Comparison of ENCODE assay signal across 8 cellular contexts in the genomic region with DNA sequence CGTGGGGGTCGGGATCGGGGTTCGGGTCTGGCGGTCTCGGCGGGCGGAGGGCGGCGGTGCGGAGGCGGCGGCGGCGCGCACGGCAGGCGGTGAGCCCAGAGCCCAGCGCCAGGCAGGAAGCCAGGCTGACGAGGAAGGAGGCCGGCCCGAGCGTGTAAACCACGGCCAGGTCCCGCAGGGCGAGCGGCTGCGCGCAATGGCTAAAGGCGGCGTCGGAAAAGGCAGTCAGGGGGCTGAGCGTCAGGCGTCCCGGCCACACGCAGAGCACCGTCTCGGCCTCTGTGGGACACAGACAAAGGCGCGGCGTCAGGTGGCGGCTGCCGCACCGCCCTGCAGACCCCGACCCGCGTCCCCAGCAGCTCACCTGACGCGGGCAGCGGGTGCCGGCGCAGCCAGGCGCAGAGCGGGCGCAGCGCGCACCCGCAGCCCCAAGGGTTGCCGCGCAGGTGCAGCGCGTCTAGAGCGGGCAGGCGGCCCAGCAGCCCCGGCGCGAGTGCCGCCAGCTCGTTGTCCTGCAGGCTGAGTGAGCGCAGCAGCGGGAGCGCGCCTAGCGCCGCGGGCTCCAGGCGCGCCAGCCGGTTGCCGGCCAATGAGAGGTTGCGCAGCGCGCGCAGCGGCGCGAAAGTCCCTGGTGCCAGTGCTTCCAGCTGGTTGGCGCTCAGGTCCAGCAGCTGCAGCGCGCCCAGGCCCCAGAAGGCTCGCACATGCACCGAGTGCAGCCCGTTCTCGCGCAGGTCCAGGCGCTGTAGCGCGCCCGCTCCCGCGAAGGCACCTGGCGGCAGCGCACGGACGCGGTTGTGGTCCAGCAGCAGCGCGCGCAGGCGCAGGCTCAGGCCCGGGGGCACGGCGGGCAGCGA. TPM values are rescaled to one million over a fixed set of nuclear protein-coding genes. Genes with fewer than 3 reads are reported as not detected.
DNase-seq lines count a peak whose midpoint lies in the region; ATAC-seq, FAIRE-seq and TF ChIP-seq lines count a peak whose summit lies in the region.

No MANE protein-coding gene starts in this region.

- no peaks in the 10 kb centered on the region for H3K36me3 ChIP-seq in subcutaneous abdominal adipose tissue (ENCODE audit: control insufficient read depth in 5 of 5, insufficient read depth in 5 of 5, low read length in 5 of 5)

- DNase-seq in AG08395 (ENCODE audit: low spot score): peak; percentile 45
- DNase-seq in GM12892 (ENCODE audit: insufficient read length): peak; percentile 75
- peak; percentile 89 for DNase-seq in NCI-H2227 (lab: John Stamatoyannopoulos, UW; ENCODE audit: unreplicated experiment)
- peak; percentile 32 for DNase-seq in amniotic epithelial cell (ENCODE audit: low read depth)
- DNase-seq in OCI-M1 (lab: John Stamatoyannopoulos, UW): no peak

- H3K27ac ChIP-seq in subcutaneous abdominal adipose tissue (ENCODE audit: low read depth, low read length): no peak overlapping the region

- peaks cover 0 to 21% (median 16%) of the 10 kb centered on the region in 5 donors for H3K4me1 ChIP-seq in subcutaneous abdominal adipose tissue (ENCODE audit: control insufficient read depth in 5 of 5, insufficient read depth in 5 of 5, low read length in 5 of 5)

- H3K9me3 ChIP-seq in iPS-18c (ENCODE audit: control insufficient read depth, insufficient read depth, low read length) (no peaks in the 10 kb centered on the region), subcutaneous abdominal adipose tissue (ENCODE audit: control insufficient read depth in 5 of 5, low read length in 5 of 5) (no peaks in the 10 kb centered on the region)

- ATAC-seq in HG03565 (IDR thresholded peaks at IDR 0.05; ENCODE audit: unreplicated experiment): no peak

- H3K4me3 ChIP-seq in iPS-18c (ENCODE audit: insufficient read depth, low read depth, low read length): peak overlapping the region; percentile 62
- peak overlapping the region in 4 of 5 donors; percentile 32 to 66 (median 58) for H3K4me3 ChIP-seq in subcutaneous abdominal adipose tissue (ENCODE audit: low read depth in 1 of 5, low read length in 5 of 5)

- no peak for TF ChIP-seq POLR2A in GM12892 (IDR thresholded peaks at IDR 0.05; ENCODE audit: low read depth, low read length)

- H3K27me3 ChIP-seq in subcutaneous abdominal adipose tissue (ENCODE audit: control insufficient read depth in 5 of 5, insufficient read depth in 4 of 5, low read length in 5 of 5): peaks cover 44 to 86% (median 67%) of the 10 kb centered on the region in 5 donors

- peak; percentile 93 for FAIRE-seq in GM12892 (lab: Jason Lieb, UNC)

- H3K9ac ChIP-seq in subcutaneous abdominal adipose tissue (ENCODE audit: low read length in 5 of 5): no peak overlapping the region

RNA-seq across cellular contexts. Expression of a gene that starts 0.7 kb away (rescaled TPM):
- not detected for polyA plus RNA-seq in GM12892 (2012; ENCODE audit: missing spikeins)

RNA-seq across cellular contexts. Expression of a gene that starts 2.7 kb away (rescaled TPM):
- polyA plus RNA-seq in GM12892 (2012; ENCODE audit: missing spikeins): not detected

RNA-seq across cellular contexts. Expression of a gene that starts 19.2 kb away (rescaled TPM):
- polyA plus RNA-seq in GM12892 (2012; ENCODE audit: missing spikeins): 22.5 TPM

RNA-seq across cellular contexts. Expression of a gene that starts 19.3 kb away (rescaled TPM):
- 55.4 TPM for polyA plus RNA-seq in GM12892 (2012; ENCODE audit: missing spikeins)

RNA-seq across cellular contexts. Expression of a gene that starts 30.2 kb away (rescaled TPM):
- polyA plus RNA-seq in GM12892 (2012; ENCODE audit: missing spikeins): 0.17 TPM
